In genomic region chr5:151252762-151253603, GRCh38 we compare ENCODE assay signal across 1 cellular context.
A peak's percentile ranks its signal among the peaks of the same experiment; 100 is the strongest.
TF ChIP-seq lines count a peak whose summit lies in the region.

Gene GM2A, plus strand, starts transcription at chr5:151253185. Its CDS starts 32 bp downstream, at chr5:151253217.

TF ChIP-seq in SK-N-SH, 30 proteins besides CTCF, POLR2A, EP300 and RAD21 (continued from another document):
- no peak for TF ChIP-seq MEF2A (IDR thresholded peaks at IDR 0.05; ENCODE audit: borderline replicate concordance, low read depth)
- TF ChIP-seq PBX3 (IDR thresholded peaks at IDR 0.05): no peak
- TF ChIP-seq RXRA (IDR thresholded peaks at IDR 0.05; ENCODE audit: borderline replicate concordance, low read depth): no peak
- peak; percentile 39; the same call in 1 of the 2 replicates for TF ChIP-seq ELF1 (IDR thresholded peaks at IDR 0.05)
- TF ChIP-seq RFX5 (IDR thresholded peaks at IDR 0.05; ENCODE audit: low read length): peak; percentile 79
- TF ChIP-seq GATA2 (CRISPR knock-in tag; IDR thresholded peaks at IDR 0.05): no peak
- no peak for TF ChIP-seq FOXM1 (IDR thresholded peaks at IDR 0.05; ENCODE audit: low read depth)
- no peak for TF ChIP-seq TEAD4 (IDR thresholded peaks at IDR 0.05; ENCODE audit: borderline replicate concordance, insufficient read depth)
- TF ChIP-seq MXI1 (IDR thresholded peaks at IDR 0.05; ENCODE audit: low read depth, low read length): peak; percentile 82
- TF ChIP-seq GABPA (IDR thresholded peaks at IDR 0.05; ENCODE audit: low read depth): peak; percentile 16; the same call in 1 of the 2 replicates
- TF ChIP-seq JUND (IDR thresholded peaks at IDR 0.05): no peak
- TF ChIP-seq RCOR1 (IDR thresholded peaks at IDR 0.05; ENCODE audit: low read length): no peak
- no peak for TF ChIP-seq SIN3A (IDR thresholded peaks at IDR 0.05; ENCODE audit: borderline replicate concordance, low read depth, low read length)
- no peak for TF ChIP-seq TAF1 (IDR thresholded peaks at IDR 0.05; ENCODE audit: borderline replicate concordance, low read depth, low read length)
- TF ChIP-seq IRF3 (IDR thresholded peaks at IDR 0.05; ENCODE audit: low read depth, low read length): no peak; the same call in 1 of the 2 replicates
TF ChIP-seq in SK-N-SH: peak in this region for 8.
